ENCODE assay signal across 13 cellular contexts in the genomic region with DNA sequence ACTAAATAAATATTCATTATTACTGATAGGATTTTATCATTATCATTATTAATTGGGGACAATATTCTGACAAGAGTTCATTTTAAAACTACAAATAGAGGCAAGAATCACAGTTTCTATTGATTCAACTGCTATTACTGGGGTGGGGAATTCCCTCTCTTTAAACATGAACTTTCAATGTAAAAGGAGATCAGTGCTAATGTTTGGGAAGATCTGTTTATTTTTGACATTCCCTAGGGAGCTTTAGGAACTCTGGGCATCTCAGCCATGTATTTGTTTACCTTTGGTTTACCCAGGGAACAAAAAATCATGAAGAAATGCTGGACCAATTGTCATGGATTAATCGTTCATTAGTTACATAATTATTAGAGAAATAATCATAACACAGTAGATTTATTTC.
DNase-seq lines count a peak whose midpoint lies in the region; ATAC-seq and TF ChIP-seq lines count a peak whose summit lies in the region.
"Had no signal": no experiment of that assay in that cellular context is flagged by ENCODE, and none has a peak within 500 bp of the region (broad histone marks: within the 10 kb centered on the region; RNA-seq: fewer than 3 reads in every experiment).

No MANE protein-coding gene starts in this region.

- no peak overlapping the region for H3K4me3 Mint-ChIP-seq in chondrocyte (ENCODE audit: unreplicated experiment)
- H3K4me3 Mint-ChIP-seq in nephron progenitor cell = peak overlapping the region; percentile 54
- H3K4me3 Mint-ChIP-seq: CD8-positive, alpha-beta memory T cell; GM23338 had no signal

- ATAC-seq in GM18520 (IDR thresholded peaks at IDR 0.05; ENCODE audit: unreplicated experiment) = no peak
- ATAC-seq: GM23338 had no signal

- no peaks in the 10 kb centered on the region for H3K36me3 Mint-ChIP-seq in chondrocyte (ENCODE audit: low read depth)
- H3K36me3 Mint-ChIP-seq in nephron progenitor cell (ENCODE audit: low read depth) = no peaks in the 10 kb centered on the region
- H3K36me3 Mint-ChIP-seq: CD8-positive, alpha-beta memory T cell had no signal

- H3K4me1 Mint-ChIP-seq in chondrocyte (ENCODE audit: low read depth) (peaks cover 31% of the 10 kb centered on the region), nephron progenitor cell (peaks cover 45% of the 10 kb centered on the region)
- H3K4me1 Mint-ChIP-seq: CD8-positive, alpha-beta memory T cell; GM23338 had no signal

- H3K27ac Mint-ChIP-seq in chondrocyte (ENCODE audit: unreplicated experiment) (peak overlapping the region; percentile 71), nephron progenitor cell (no peak overlapping the region)
- H3K27ac Mint-ChIP-seq: GM23338 had no signal

- DNase-seq in NCI-H748 (lab: John Stamatoyannopoulos, UW; ENCODE audit: unreplicated experiment) (peak; percentile 1), NCI-H748 treated with DMSO at 0.1 percent for 48 hours (lab: John Stamatoyannopoulos, UW) (no peak), chondrocyte (ENCODE audit: low spot score) (no peak), nephron progenitor cell (no peak), NCI-H510A (lab: John Stamatoyannopoulos, UW) (no peak)
- no peak for DNase-seq in activated naive CD4-positive, alpha-beta T cell (lab: John Stamatoyannopoulos, UW)
- no peak for DNase-seq in activated T-cell treated with anti-CD3 and anti-CD28 coated beads, Interleukin-2, amount 50 U/mL, for 48 hours
- DNase-seq: AML-193; Caco-2; CD8-positive, alpha-beta memory T cell; H7 had no signal

- H3K9me3 Mint-ChIP-seq in chondrocyte (ENCODE audit: low read depth) (no peaks in the 10 kb centered on the region), nephron progenitor cell (peaks cover 3% of the 10 kb centered on the region)
- H3K9me3 Mint-ChIP-seq: CD8-positive, alpha-beta memory T cell; GM23338 had no signal

- TF ChIP-seq CTCF in chondrocyte (IDR thresholded peaks at IDR 0.05) = no peak
- TF ChIP-seq CTCF in nephron progenitor cell (IDR thresholded peaks at IDR 0.05) = no peak

- H3K27me3 Mint-ChIP-seq in chondrocyte (ENCODE audit: low read depth) (no peaks in the 10 kb centered on the region), nephron progenitor cell (ENCODE audit: low read depth, poor library complexity) (peaks cover 3% of the 10 kb centered on the region)
